In genomic region chr12:109538191-109538863, GRCh38 we compare ENCODE assay signal across 15 cellular contexts.
"Had no signal": no experiment of that assay in that cellular context is flagged by ENCODE, and none has a peak within 500 bp of the region (broad histone marks: within the 10 kb centered on the region; RNA-seq: fewer than 3 reads in every experiment).

No MANE protein-coding gene starts in this region.

- H3K27ac ChIP-seq: ascending aorta, tibial artery had no signal

- H3K4me1 ChIP-seq: ascending aorta, tibial artery had no signal

- H3K4me3 ChIP-seq: ascending aorta, dorsolateral prefrontal cortex, tibial artery had no signal

- H3K9me3 ChIP-seq: ascending aorta, tibial artery had no signal

- ATAC-seq: left lobe of liver; natural killer cell; stimulated activated naive B cell treated with anti-CD40 and anti-IgM and Interleukin-4, amounts not matched to agents 10 μg/mL and 1 μg/mL and 100 μg/mL, for 72 hours; T-helper 17 cell had no signal

- H3K27me3 ChIP-seq: ascending aorta, dorsolateral prefrontal cortex, tibial artery had no signal

- DNase-seq: activated CD4-positive, alpha-beta T cell treated with anti-CD3 and anti-CD28 coated beads, Interleukin-2, amount 50 U/mL, for 1 hour; activated CD4-positive, CD25-positive, alpha-beta regulatory T cell; activated naive CD8-positive, alpha-beta T cell treated with anti-CD3 and anti-CD28 coated beads, Interleukin-2, amount 10 ng/mL, durations not matched to agents 7 days and 5 days; dorsolateral prefrontal cortex; erythroblast; islet precursor cell; mammary epithelial cell; natural killer cell; nucleus accumbens; stimulated activated CD4-positive, alpha-beta T cell treated with anti-CD3 and anti-CD28 coated beads, Interleukin-2, amount 100 ng/mL, for 48 hours; stimulated activated naive B cell treated with anti-CD40 and anti-IgM and Interleukin-4, amounts not matched to agents 10 μg/mL and 1 μg/mL and 100 μg/mL, for 72 hours; T-helper 17 cell; tibial artery had no signal
